10 cellular contexts compared by ENCODE assay signal in genomic region chr17:35731932-35732805, GRCh38. TPM values are rescaled to one million over a fixed set of nuclear protein-coding genes. Genes with fewer than 3 reads are reported as not detected.
DNase-seq lines count a peak whose midpoint lies in the region; ATAC-seq and TF ChIP-seq lines count a peak whose summit lies in the region.
"Had no signal": no experiment of that assay in that cellular context is flagged by ENCODE, and none has a peak within 500 bp of the region (broad histone marks: within the 10 kb centered on the region; RNA-seq: fewer than 3 reads in every experiment).

No MANE protein-coding gene starts in this region.

- peak overlapping the region; percentile 73 for H3K4me2 ChIP-seq in trophoblast cell (ENCODE audit: low read length)

- peaks cover 0 to 17% (median 7%) of the 10 kb centered on the region in 3 donors for H3K36me3 Mint-ChIP-seq in CD8-positive, alpha-beta memory T cell

- no peak overlapping the region for H3K23ac ChIP-seq in trophoblast cell (ENCODE audit: low read length)

- POLR2A ChIA-PET in CD8-positive, alpha-beta memory T cell (lab: Charles Lee) = no interaction called here

- no peak overlapping the region for H2AK5ac ChIP-seq in trophoblast cell (ENCODE audit: low read length)

- DNase-seq in CD8-positive, alpha-beta memory T cell = no peak
- DNase-seq in SK-N-MC (ENCODE audit: low read depth, low spot score) (no peak), trophoblast cell (no peak), NCI-H2107 (lab: John Stamatoyannopoulos, UW) (no peak), NCI-H2107 treated with DMSO at 0.1 percent for 48 hours (lab: John Stamatoyannopoulos, UW; ENCODE audit: unreplicated experiment) (no peak), NCI-H1092 (lab: John Stamatoyannopoulos, UW) (no peak)
- DNase-seq in activated CD4-positive, alpha-beta T cell treated with anti-CD3 and anti-CD28 coated beads for 4 hours = no peak

- peak overlapping the region; percentile 59 to 81 (median 69) for H3K4me3 Mint-ChIP-seq in CD8-positive, alpha-beta memory T cell

- H2BK5ac ChIP-seq in trophoblast cell (ENCODE audit: low read depth, low read length, poor library complexity) = no peak overlapping the region

- H3K27me3 Mint-ChIP-seq in CD8-positive, alpha-beta memory T cell = peaks cover 0 to 2% of the 10 kb centered on the region in 2 donors

- no peaks in the 10 kb centered on the region for H3K36me3 ChIP-seq in CD8-positive, alpha-beta memory T cell (ENCODE audit: insufficient read depth, low read length)
- H3K36me3 ChIP-seq in SK-N-MC (ENCODE audit: insufficient read depth, low read length) (no peaks in the 10 kb centered on the region), gastroesophageal sphincter (peaks cover 0 to under 1% of the 10 kb centered on the region in 2 donors), trophoblast cell (ENCODE audit: control insufficient read depth in 1 of 2, insufficient read depth in 2 of 2, low read length in 2 of 2) (no peaks in the 10 kb centered on the region)

- WGBS in gastroesophageal sphincter (ENCODE audit: low coverage in 1 of 2), 2 donors = 40 to 41% methylated on average over 4 to 11 of the region's 45 CpGs
- no CpG with 5 or more reads among the region's 45 CpGs for WGBS in trophoblast cell (ENCODE audit: extremely low coverage, insufficient coverage, insufficient read length)

- H3K4me1 Mint-ChIP-seq in CD8-positive, alpha-beta memory T cell = peaks cover 12 to 24% (median 19%) of the 10 kb centered on the region in 3 donors

- no peak overlapping the region for H3K4me3 ChIP-seq in CD8-positive, alpha-beta memory T cell (ENCODE audit: low read length)
- peak overlapping the region; percentile 73 for H3K4me3 ChIP-seq in SK-N-MC
- peak overlapping the region; percentile 86 to 87 for H3K4me3 ChIP-seq in gastroesophageal sphincter
- peak overlapping the region; percentile 75 for H3K4me3 ChIP-seq in trophoblast cell (ENCODE audit: low read depth, low read length)

- no peak for TF ChIP-seq CTCF in gastroesophageal sphincter (IDR thresholded peaks at IDR 0.05)

- H3K27ac ChIP-seq in CD8-positive, alpha-beta memory T cell (ENCODE audit: low read depth, low read length) = no peak overlapping the region
- H3K27ac ChIP-seq in SK-N-MC (no peak overlapping the region), gastroesophageal sphincter (peak overlapping the region; percentile 4 to 75 (median 62)), trophoblast cell (ENCODE audit: low read depth, low read length) (no peak overlapping the region)
- H3K27ac ChIP-seq: SJSA1 had no signal

- H3K14ac ChIP-seq in trophoblast cell (ENCODE audit: low read length) = no peak overlapping the region

- TF ChIP-seq POLR2A in gastroesophageal sphincter (IDR thresholded peaks at IDR 0.05) = no peak

- H2BK12ac ChIP-seq in trophoblast cell (ENCODE audit: low read length) = no peak overlapping the region

- no peak overlapping the region for H4K12ac ChIP-seq in trophoblast cell (ENCODE audit: low read depth, low read length)

- CTCF ChIA-PET in CD8-positive, alpha-beta memory T cell (lab: Charles Lee) = interaction anchor here (1.2 to 2.0 kb wide), 3 partner anchors 15 to 31 kb away, joined by 3 to 6 read pairs (median 5); no protein-coding TSS in a partner anchor

- no peak overlapping the region for H3K18ac ChIP-seq in trophoblast cell (ENCODE audit: low read length)

- H3K9me3 Mint-ChIP-seq in CD8-positive, alpha-beta memory T cell = no peaks in the 10 kb centered on the region

- H3K4ac ChIP-seq in trophoblast cell (ENCODE audit: low read depth, low read length) = peak overlapping the region; percentile 65

- peaks cover 8% of the 10 kb centered on the region for H3K4me1 ChIP-seq in CD8-positive, alpha-beta memory T cell (ENCODE audit: insufficient read depth, low read length)
- H3K4me1 ChIP-seq in gastroesophageal sphincter = peaks cover 2 to 45% (median 11%) of the 10 kb centered on the region in 3 donors
- peaks cover 12 to 24% of the 10 kb centered on the region in 2 experiments for H3K4me1 ChIP-seq in trophoblast cell (ENCODE audit: control insufficient read depth in 1 of 2, insufficient read depth in 2 of 2, low read length in 2 of 2)

- no peak overlapping the region for H3K9ac ChIP-seq in SK-N-MC (ENCODE audit: insufficient read length)
- H3K9ac ChIP-seq in trophoblast cell (ENCODE audit: low read length) = peak overlapping the region; percentile 35

- H2BK120ac ChIP-seq in trophoblast cell (ENCODE audit: insufficient read depth, low read length, poor library complexity) = no peak overlapping the region

- peak overlapping the region; percentile 1 for H4K91ac ChIP-seq in trophoblast cell (ENCODE audit: low read depth, low read length)

- no peaks in the 10 kb centered on the region for H3K9me3 ChIP-seq in CD8-positive, alpha-beta memory T cell (ENCODE audit: low read length)
- no peaks in the 10 kb centered on the region for H3K9me3 ChIP-seq in SK-N-MC (ENCODE audit: low read depth, low read length)
- H3K9me3 ChIP-seq in gastroesophageal sphincter = no peaks in the 10 kb centered on the region
- peaks cover 2% of the 10 kb centered on the region for H3K9me3 ChIP-seq in trophoblast cell (ENCODE audit: insufficient read depth, low read depth, low read length)
- H3K9me3 ChIP-seq: SJSA1 had no signal

- peak overlapping the region; percentile 67 for H4K8ac ChIP-seq in trophoblast cell (ENCODE audit: low read depth, low read length)

- peaks cover 2% of the 10 kb centered on the region for H3K79me2 ChIP-seq in trophoblast cell (ENCODE audit: control insufficient read depth, insufficient read depth, low read length, poor library complexity)

- no peaks in the 10 kb centered on the region for H3K27me3 ChIP-seq in CD8-positive, alpha-beta memory T cell (ENCODE audit: insufficient read depth, low read length, poor library complexity, severe bottlenecking)
- H3K27me3 ChIP-seq in gastroesophageal sphincter (no peaks in the 10 kb centered on the region), trophoblast cell (ENCODE audit: insufficient read depth, low read length) (no peaks in the 10 kb centered on the region)
- H3K27me3 ChIP-seq: SJSA1 had no signal

- H3K27ac Mint-ChIP-seq in CD8-positive, alpha-beta memory T cell = peak overlapping the region in 2 of 8 donors; percentile 61 to 65

- peak overlapping the region; percentile 67 for H2AFZ ChIP-seq in trophoblast cell (ENCODE audit: insufficient read depth, low read length, poor library complexity)

- ATAC-seq in gastroesophageal sphincter = peak; percentile 27

- H3K79me1 ChIP-seq in trophoblast cell (ENCODE audit: low read length) = no peaks in the 10 kb centered on the region

- no peak for TF ChIP-seq EP300 in gastroesophageal sphincter (IDR thresholded peaks at IDR 0.05)

RNA-seq across cellular contexts. Expression of gene RASL10B, which starts 0.7 kb away (rescaled TPM):
- total RNA-seq in CD8-positive, alpha-beta memory T cell = under 1 TPM; 0.79 to 0.80 TPM
- polyA plus RNA-seq in CD8-positive, alpha-beta memory T cell = 0.12 TPM
- 10 to 100 TPM in 3 of 4 donors, 1 to 10 TPM in 1; 4.2 to 25.9 (median 15.4) TPM for total RNA-seq in gastroesophageal sphincter
- 5.6 and 5.9 TPM in 2 replicates for polyA plus RNA-seq in trophoblast cell (2013)

RNA-seq across cellular contexts. Expression of gene GAS2L2, which starts 20.9 kb away (rescaled TPM):
- under 1 TPM in 1 of 2 experiments, not detected in 1; 0.07 TPM for total RNA-seq in CD8-positive, alpha-beta memory T cell
- polyA plus RNA-seq in CD8-positive, alpha-beta memory T cell = not detected
- total RNA-seq in gastroesophageal sphincter = 1 to 10 TPM in 1 of 4 donors, not detected in 3; 1.5 TPM
- polyA plus RNA-seq in trophoblast cell (2013) = 0.01 TPM in 1 of 2 replicates, not detected in the other
- total RNA-seq: SJSA1 had no signal

RNA-seq across cellular contexts. Expression of gene C17orf50, which starts 28.5 kb away (rescaled TPM):
- total RNA-seq in CD8-positive, alpha-beta memory T cell = not detected
- not detected for polyA plus RNA-seq in CD8-positive, alpha-beta memory T cell
- total RNA-seq in gastroesophageal sphincter = not detected
- 0.05 TPM in 1 of 2 replicates, not detected in the other for polyA plus RNA-seq in trophoblast cell (2013)
- total RNA-seq: lung microvascular endothelial cell, SJSA1 had no signal

Comparison
In these comparisons a context has a peak if more than half of its experiments do, and no peak if none do; other contexts are left out.
1. H3K27ac ChIP-seq: peak in gastroesophageal sphincter (4 of 4); none in CD8-positive, alpha-beta memory T cell (single experiment), SK-N-MC (single experiment) and trophoblast cell (single experiment).